ENCODE assay signal across 8 cellular contexts in the genomic region with DNA sequence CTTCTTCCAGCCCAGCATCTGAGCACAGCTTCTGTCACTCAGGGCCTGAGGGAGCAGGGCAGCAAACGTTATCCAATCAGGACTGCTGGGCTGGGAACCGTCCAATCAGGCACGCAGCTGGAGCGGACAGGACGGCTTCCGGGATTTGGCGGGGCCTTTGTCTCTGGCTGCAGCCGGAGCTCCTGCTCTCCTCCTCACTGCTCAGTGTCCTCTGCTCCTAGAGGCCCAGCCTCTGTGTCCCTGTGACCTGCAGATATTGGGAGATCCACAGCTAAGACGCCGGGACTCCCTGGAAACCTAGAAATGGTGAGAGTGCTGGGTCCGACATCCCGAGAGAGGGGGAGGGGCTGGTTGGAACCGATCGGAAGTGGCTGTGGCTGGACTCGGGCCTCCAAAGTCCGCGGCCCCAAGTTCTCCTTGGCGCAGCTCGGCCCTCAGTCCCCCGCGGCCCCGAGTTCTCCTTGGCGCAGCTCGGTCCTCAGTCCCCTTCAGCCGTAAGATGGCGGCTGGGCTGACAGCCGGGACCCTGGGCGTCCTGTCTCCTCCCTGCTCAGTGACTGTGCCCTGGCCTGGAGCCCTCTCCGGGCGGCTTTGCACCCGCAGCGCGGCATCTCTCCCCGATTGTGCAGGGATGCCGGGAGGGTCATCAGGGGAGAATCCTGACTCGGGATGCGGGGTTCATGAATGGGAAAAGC. TPM values are rescaled to one million over a fixed set of nuclear protein-coding genes. Genes with fewer than 3 reads are reported as not detected.
DNase-seq lines count a peak whose midpoint lies in the region; ATAC-seq, FAIRE-seq and TF ChIP-seq lines count a peak whose summit lies in the region.

ZNF107 (plus strand) TSS at position 154 of the 695 bp plus-strand sequence; CDS start at position 304, 150 bp downstream.

- H3K27ac ChIP-seq in WERI-Rb-1 (peak within 1 kb of the TSS; percentile 93), smooth muscle cell (ENCODE audit: low read depth) (peak within 1 kb of the TSS; percentile 19)

- no peaks in the 10 kb centered on the region for H3F3A ChIP-seq in smooth muscle cell (ENCODE audit: low read depth)

- no peaks in the 10 kb centered on the region for H3K79me2 ChIP-seq in smooth muscle cell (ENCODE audit: low read depth)

- H3K9ac ChIP-seq in smooth muscle cell (ENCODE audit: low read depth): peak within 1 kb of the TSS; percentile 64

- no peaks in the 10 kb centered on the region for H3K27me3 ChIP-seq in WERI-Rb-1 (ENCODE audit: insufficient read depth, low read depth, severe bottlenecking)
- H3K27me3 ChIP-seq in bronchial epithelial cell (ENCODE audit: control insufficient read depth, insufficient read depth, low read length): no peaks in the 10 kb centered on the region
- H3K27me3 ChIP-seq in smooth muscle cell (ENCODE audit: low read depth): no peaks in the 10 kb centered on the region

- in situ Hi-C loops in ACHN (cut with HindIII; ENCODE audit: low pct_ligation_motif_present, low pct_unique_long_range_greater_than_20kb, low sequenced_read_pairs): no loop called here

- WGBS in smooth muscle cell (ENCODE audit: low lambda C conversion rate): 52% methylated on average over 37 of the region's 37 CpGs

- FAIRE-seq in bronchial epithelial cell (lab: Jason Lieb, UNC): no peak

- no peaks in the 10 kb centered on the region for H3K4me1 ChIP-seq in smooth muscle cell (ENCODE audit: low read depth)

- H3K36me3 ChIP-seq in WERI-Rb-1 (peaks cover 22% of the 10 kb centered on the region), bronchial epithelial cell (ENCODE audit: control insufficient read depth, insufficient read depth, low read length) (no peaks in the 10 kb centered on the region), smooth muscle cell (ENCODE audit: low read depth) (no peaks in the 10 kb centered on the region)

- H3K9me3 ChIP-seq in WERI-Rb-1 (ENCODE audit: severe bottlenecking) (no peaks in the 10 kb centered on the region), smooth muscle cell (replicated peaks; ENCODE audit: low read depth) (no peaks in the 10 kb centered on the region)

- ATAC-seq in GM18873 (IDR thresholded peaks at IDR 0.05; ENCODE audit: low FRiP score, unreplicated experiment) (peak; percentile 99), HG03139 (IDR thresholded peaks at IDR 0.05; ENCODE audit: unreplicated experiment) (peak; percentile 98)

- H2AFZ ChIP-seq in smooth muscle cell (ENCODE audit: low read depth): peak within 1 kb of the TSS; percentile 89

- no peaks in the 10 kb centered on the region for H4K20me1 ChIP-seq in smooth muscle cell (ENCODE audit: low read depth)

- DNase-seq in ACHN (peak; percentile 98), NCI-H2227 (lab: John Stamatoyannopoulos, UW; ENCODE audit: unreplicated experiment) (peak; percentile 92), WERI-Rb-1 (peak; percentile 95), bronchial epithelial cell (ENCODE audit: low read depth) (peak; percentile 85), iPS-NIHi7 (ENCODE audit: extremely low spot score) (peak; percentile 94), smooth muscle cell (lab: John Stamatoyannopoulos, UW; ENCODE audit: unreplicated experiment) (peak; percentile 16)

- TF ChIP-seq CTCF in WERI-Rb-1 (IDR thresholded peaks at IDR 0.05; ENCODE audit: low read depth, low read length) (no peak), bronchial epithelial cell (IDR thresholded peaks at IDR 0.05; ENCODE audit: insufficient read depth, low read length, severe bottlenecking) (no peak), smooth muscle cell (IDR thresholded peaks at IDR 0.05; ENCODE audit: borderline replicate concordance, insufficient read depth, poor library complexity, severe bottlenecking) (no peak)

- H3K4me3 ChIP-seq in WERI-Rb-1 (ENCODE audit: low read depth, low read length) (peak within 1 kb of the TSS; percentile 96), bronchial epithelial cell (ENCODE audit: low read depth, low read length) (peak within 1 kb of the TSS; percentile 87), smooth muscle cell (peak within 1 kb of the TSS; percentile 61)

- H3K4me2 ChIP-seq in smooth muscle cell: peak within 1 kb of the TSS; percentile 82

RNA-seq across cellular contexts. Expression of gene ZNF107, which starts in this region (rescaled TPM):
- total RNA-seq in bronchial epithelial cell (1.1 and 1.2 TPM in 2 replicates), smooth muscle cell (2.3 and 3.8 TPM in 2 replicates)
- polyA plus RNA-seq in smooth muscle cell: 0.62 and 0.78 TPM in 2 replicates

Comparison
In these comparisons a context has a peak if more than half of its experiments do, and no peak if none do; other contexts are left out.
1. Peak in every context shown above with its lines: DNase-seq, ATAC-seq, H3K4me3 ChIP-seq and H3K27ac ChIP-seq.
2. DNase-seq: peak in every context shown above with its lines; median percentile 98 in ACHN; 95 in WERI-Rb-1; 94 in iPS-NIHi7; 92 in NCI-H2227; 85 in bronchial epithelial cell; 16 in smooth muscle cell.